ENCODE assay signal across 12 cellular contexts in genomic region chr17:27558842-27559505, GRCh38.
DNase-seq lines count a peak whose midpoint lies in the region; ATAC-seq and TF ChIP-seq lines count a peak whose summit lies in the region.
"Had no signal": no experiment of that assay in that cellular context is flagged by ENCODE, and none has a peak within 500 bp of the region (broad histone marks: within the 10 kb centered on the region; RNA-seq: fewer than 3 reads in every experiment).

No MANE protein-coding gene starts in this region.

- H3K36me3 Mint-ChIP-seq in endodermal cell (ENCODE audit: low read depth) (peaks cover 34% of the 10 kb centered on the region), neural progenitor cell (peaks cover 18% of the 10 kb centered on the region)
- peaks cover 59% of the 10 kb centered on the region for H3K36me3 Mint-ChIP-seq in activated CD4-positive, alpha-beta T cell treated with anti-CD3 and anti-CD28 coated beads, Interleukin-2, amount 10 ng/mL, durations not matched to agents 24 days and 14 days (ENCODE audit: low read depth)

- H3K36me3 ChIP-seq in heart left ventricle = peaks cover 0 to 5% (median 0%) of the 10 kb centered on the region in 9 donors
- peaks cover 2% of the 10 kb centered on the region for H3K36me3 ChIP-seq in endodermal cell (ENCODE audit: control insufficient read depth, insufficient read depth, low read length)
- H3K36me3 ChIP-seq in neural progenitor cell = no peaks in the 10 kb centered on the region
- H3K36me3 ChIP-seq in vagina = no peaks in the 10 kb centered on the region

- no peak overlapping the region for H3K27ac Mint-ChIP-seq in endodermal cell
- peak overlapping the region; percentile 39 for H3K27ac Mint-ChIP-seq in neural progenitor cell
- H3K27ac Mint-ChIP-seq in activated CD4-positive, alpha-beta T cell treated with anti-CD3 and anti-CD28 coated beads, Interleukin-2, amount 10 ng/mL, durations not matched to agents 24 days and 14 days = no peak overlapping the region

- H3K27me3 ChIP-seq in heart left ventricle (no peaks in the 10 kb centered on the region), endodermal cell (ENCODE audit: control insufficient read depth, insufficient read depth, low read length, poor library complexity, severe bottlenecking) (no peaks in the 10 kb centered on the region), neural progenitor cell (no peaks in the 10 kb centered on the region), vagina (no peaks in the 10 kb centered on the region)

- H3K4me2 ChIP-seq in neural progenitor cell = no peak overlapping the region

- no peak for ATAC-seq in heart left ventricle
- ATAC-seq in activated CD4-positive, CD25-positive, alpha-beta regulatory T cell treated with anti-CD3 and anti-CD28 coated beads, Interleukin-2, amount 50 U/mL, for 24 hours = no peak

- H4K20me1 ChIP-seq in neural progenitor cell (ENCODE audit: low read depth) = no peaks in the 10 kb centered on the region

- H3K4me1 ChIP-seq in heart left ventricle = peaks cover 5 to 64% (median 33%) of the 10 kb centered on the region in 12 donors
- no peaks in the 10 kb centered on the region for H3K4me1 ChIP-seq in endodermal cell (ENCODE audit: control insufficient read depth, insufficient read depth, low read length)
- no peaks in the 10 kb centered on the region for H3K4me1 ChIP-seq in neural progenitor cell
- peaks cover 23% of the 10 kb centered on the region for H3K4me1 ChIP-seq in vagina

- intact Hi-C loops in heart left ventricle (cut with DNase I) (loop anchor here in 1 of 10 donors (10.0 kb wide), 1 partner anchor 104 kb away; the partner anchor contains the start of gene KSR1), cardiac septum (cut with DNase I) (loop anchor here (5.0 kb wide), 1 partner anchor 102 kb away; the partner anchor contains the start of gene KSR1), vagina (cut with DNase I) (no loop called here)
- intact Hi-C loops in activated CD4-positive, alpha-beta T cell treated with anti-CD3 and anti-CD28 coated beads, Interleukin-2, amount 10 ng/mL, durations not matched to agents 24 days and 14 days (cut with micrococcal nuclease) = no loop called here

- H3K9me3 ChIP-seq in heart left ventricle = no peaks in the 10 kb centered on the region
- H3K9me3 ChIP-seq in endodermal cell (ENCODE audit: control insufficient read depth, low read length) = peaks cover 4% of the 10 kb centered on the region
- no peaks in the 10 kb centered on the region for H3K9me3 ChIP-seq in neural progenitor cell (ENCODE audit: low read depth)
- H3K9me3 ChIP-seq in vagina = no peaks in the 10 kb centered on the region

- no peak overlapping the region for H3K9ac ChIP-seq in endodermal cell (ENCODE audit: extremely low read depth, low read length, poor library complexity, severe bottlenecking)
- no peak overlapping the region for H3K9ac ChIP-seq in neural progenitor cell

- no peaks in the 10 kb centered on the region for H3K79me2 ChIP-seq in neural progenitor cell (ENCODE audit: low read depth)

- DNase-seq in heart left ventricle (no peak), cardiac septum (ENCODE audit: low spot score) (no peak), endodermal cell (no peak), neural progenitor cell (ENCODE audit: low spot score) (no peak), vagina (ENCODE audit: extremely low spot score in 2 of 2) (no peak), activated gamma-delta T cell treated with Interleukin-2 at 50 U/mL for 16 hours (no peak)
- no peak for DNase-seq in activated CD4-positive, alpha-beta T cell treated with anti-CD3 and anti-CD28 coated beads, Interleukin-2, amount 10 ng/mL, durations not matched to agents 24 days and 14 days
- DNase-seq: activated naive CD4-positive, alpha-beta T cell; midbrain; NCI-H1048; NCI-H524 treated with DMSO at 0.1 percent for 48 hours had no signal

- H3K9me3 Mint-ChIP-seq in endodermal cell (peaks cover 6% of the 10 kb centered on the region), neural progenitor cell (no peaks in the 10 kb centered on the region)
- no peaks in the 10 kb centered on the region for H3K9me3 Mint-ChIP-seq in activated CD4-positive, alpha-beta T cell treated with anti-CD3 and anti-CD28 coated beads, Interleukin-2, amount 10 ng/mL, durations not matched to agents 24 days and 14 days

- H3K27me3 Mint-ChIP-seq in endodermal cell (ENCODE audit: insufficient read depth) = no peaks in the 10 kb centered on the region
- no peaks in the 10 kb centered on the region for H3K27me3 Mint-ChIP-seq in neural progenitor cell (ENCODE audit: insufficient read depth, low read depth)
- no peaks in the 10 kb centered on the region for H3K27me3 Mint-ChIP-seq in activated CD4-positive, alpha-beta T cell treated with anti-CD3 and anti-CD28 coated beads, Interleukin-2, amount 10 ng/mL, durations not matched to agents 24 days and 14 days

- H2AFZ ChIP-seq in neural progenitor cell (replicated peaks) = no peak overlapping the region

- H3K4me1 Mint-ChIP-seq in endodermal cell (peaks cover 22% of the 10 kb centered on the region), neural progenitor cell (peaks cover 8% of the 10 kb centered on the region)
- H3K4me1 Mint-ChIP-seq in activated CD4-positive, alpha-beta T cell treated with anti-CD3 and anti-CD28 coated beads, Interleukin-2, amount 10 ng/mL, durations not matched to agents 24 days and 14 days = peaks cover 41% of the 10 kb centered on the region

- no peak for TF ChIP-seq CTCF in heart left ventricle (IDR thresholded peaks at IDR 0.05)
- TF ChIP-seq CTCF in endodermal cell (conservative IDR thresholded peaks at IDR 0.05) = peak; percentile 37
- no peak for TF ChIP-seq CTCF in neural progenitor cell (IDR thresholded peaks at IDR 0.05)
- TF ChIP-seq CTCF in vagina (IDR thresholded peaks at IDR 0.05) = no peak

- H3K4me3 Mint-ChIP-seq in endodermal cell (no peak overlapping the region), neural progenitor cell (no peak overlapping the region)
- no peak overlapping the region for H3K4me3 Mint-ChIP-seq in activated CD4-positive, alpha-beta T cell treated with anti-CD3 and anti-CD28 coated beads, Interleukin-2, amount 10 ng/mL, durations not matched to agents 24 days and 14 days

- WGBS in heart left ventricle, 4 donors = 76 to 86% (median 77%) methylated on average over 12 of the region's 12 CpGs
- 95 to 98% methylated on average over 7 to 12 of the region's 12 CpGs for WGBS in endodermal cell (ENCODE audit: insufficient coverage in 1 of 2, insufficient read length in 1 of 2), 2 experiments

- peak overlapping the region in 10 of 12 donors; percentile 59 to 88 (median 80) for H3K27ac ChIP-seq in heart left ventricle
- no peak overlapping the region for H3K27ac ChIP-seq in endodermal cell (ENCODE audit: low read depth, low read length)
- no peak overlapping the region for H3K27ac ChIP-seq in neural progenitor cell
- H3K27ac ChIP-seq in vagina = peak overlapping the region; percentile 71

- H3K4me3 ChIP-seq in heart left ventricle (peak overlapping the region in 8 of 12 donors; percentile 28 to 52 (median 40)), endodermal cell (ENCODE audit: low read length) (no peak overlapping the region), neural progenitor cell (no peak overlapping the region), vagina (no peak overlapping the region)

- H3F3A ChIP-seq in neural progenitor cell (ENCODE audit: low read depth) = no peaks in the 10 kb centered on the region

- no peak for TF ChIP-seq POLR2A in heart left ventricle (IDR thresholded peaks at IDR 0.05)
- TF ChIP-seq POLR2A in vagina (IDR thresholded peaks at IDR 0.05) = no peak

Comparison
In these comparisons a context has a peak if more than half of its experiments do, and no peak if none do; other contexts are left out.
1. H3K27ac ChIP-seq: peak in heart left ventricle (10 of 12) and vagina (single experiment); none in endodermal cell (single experiment) and neural progenitor cell (single experiment).
2. H3K4me3 ChIP-seq: peak in heart left ventricle (8 of 12); none in endodermal cell (single experiment), neural progenitor cell (single experiment) and vagina (0 of 2).